In the genomic region with DNA sequence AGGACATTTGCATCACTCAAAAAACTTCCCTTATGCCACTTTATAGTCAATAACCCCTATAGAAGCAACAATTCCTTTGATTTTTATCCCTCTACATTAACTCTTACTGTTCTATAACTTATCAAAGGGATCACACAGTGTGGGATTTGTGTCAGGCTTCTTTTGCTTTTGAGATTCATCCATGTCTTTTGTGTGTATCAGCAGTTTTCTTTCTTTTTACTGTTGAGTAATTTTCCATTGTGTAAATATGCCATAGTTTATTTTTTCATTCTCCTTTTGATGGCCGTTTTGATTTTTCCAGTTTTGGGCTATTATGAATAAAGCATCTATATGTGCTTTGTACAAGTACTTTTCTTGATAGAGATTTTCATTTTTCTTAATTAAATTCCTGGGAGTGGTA, we compare ENCODE assay signal across 26 cellular contexts.
"Had no signal": no experiment of that assay in that cellular context is flagged by ENCODE, and none has a peak within 500 bp of the region (broad histone marks: within the 10 kb centered on the region; RNA-seq: fewer than 3 reads in every experiment).

No MANE protein-coding gene starts in this region.

- ATAC-seq: stimulated activated effector memory CD8-positive, alpha-beta T cell treated with anti-CD3 and anti-CD28 coated beads, Interleukin-12 subunit alpha, Interleukin-12 subunit beta, amount 100 ng/mL, for 72 hours; stimulated activated memory B cell treated with anti-CD40 and anti-IgM and Interleukin-4, amounts not matched to agents 10 μg/mL and 1 μg/mL and 100 μg/mL, for 72 hours; stimulated activated naive B cell treated with anti-CD40 and anti-IgM and Interleukin-4, amounts not matched to agents 10 μg/mL and 1 μg/mL and 100 μg/mL, for 72 hours; stimulated activated naive CD8-positive, alpha-beta T cell treated with anti-CD3 and anti-CD28 coated beads, Interleukin-15, amount 100 ng/mL, for 72 hours; stimulated activated naive CD8-positive, alpha-beta T cell treated with anti-CD3 and anti-CD28 coated beads, Interleukin-15, Interleukin-2, amounts not matched to agents 100 U/mL and 50 U/mL, for 24 hours; upper lobe of right lung had no signal

- DNase-seq: stimulated activated CD4-positive, alpha-beta T cell treated with anti-CD3 and anti-CD28 coated beads, Interleukin-2, amount 100 ng/mL, for 48 hours; stimulated activated CD4-positive, alpha-beta T cell treated with anti-CD3 and anti-CD28 coated beads, Interleukin-4, amount 100 ng/mL, for 1 hour; stimulated activated CD4-positive, alpha-beta T cell treated with anti-CD3 and anti-CD28 coated beads, Interleukin-4, amount 100 ng/mL, for 24 hours; stimulated activated CD4-positive, alpha-beta T cell treated with anti-CD3 and anti-CD28 coated beads, Interleukin-4, amount 100 ng/mL, for 4 hours; stimulated activated CD8-positive, alpha-beta memory T cell treated with anti-CD3 and anti-CD28 coated beads, Interleukin-4, amount 100 ng/mL, for 48 hours; stimulated activated naive B cell treated with anti-CD40 and anti-IgM and Interleukin-4, amounts not matched to agents 10 μg/mL and 1 μg/mL and 100 μg/mL, for 72 hours; stimulated activated naive CD4-positive, alpha-beta T cell; stimulated activated naive CD4-positive, alpha-beta T cell treated with Interleukin-2 at 50 U/mL for 16 hours; stimulated activated naive CD8-positive, alpha-beta T cell treated with anti-CD3 and anti-CD28 coated beads, Interleukin-15, amount 100 ng/mL, for 72 hours; stimulated activated naive CD8-positive, alpha-beta T cell treated with anti-CD3 and anti-CD28 coated beads, Interleukin-15, Interleukin-2, amounts not matched to agents 100 U/mL and 50 U/mL, for 24 hours; stomach; substantia nigra; testis; thyroid gland; tibial artery; transverse colon; upper lobe of left lung; upper lobe of right lung; uterus had no signal

- FAIRE-seq: urothelium cell line had no signal

- H3K9me3 ChIP-seq: testis, thoracic aorta, thyroid gland, transverse colon, upper lobe of left lung, upper lobe of right lung, uterus, vagina had no signal

- H3K36me3 ChIP-seq: stomach, suprapubic skin, thoracic aorta, thyroid gland, tibial artery, tibial nerve, transverse colon, upper lobe of left lung, upper lobe of right lung, uterus, vagina had no signal

- H3K27ac ChIP-seq: stomach, suprapubic skin, testis, thoracic aorta, thyroid gland, tibial artery, tibial nerve, transverse colon, upper lobe of left lung, upper lobe of right lung, uterus, vagina had no signal

- H3K27me3 ChIP-seq: stomach, suprapubic skin, testis, thyroid gland, tibial artery, tibial nerve, transverse colon, upper lobe of left lung, upper lobe of right lung, uterus, vagina had no signal

- H3K4me3 ChIP-seq: stomach, suprapubic skin, testis, thoracic aorta, thyroid gland, tibial artery, tibial nerve, transverse colon, upper lobe of left lung, upper lobe of right lung, uterus, vagina had no signal

- H3K4me1 ChIP-seq: stomach, suprapubic skin, testis, thyroid gland, tibial artery, tibial nerve, transverse colon, upper lobe of left lung, upper lobe of right lung, uterus, vagina had no signal
